8 cellular contexts compared by ENCODE assay signal in the genomic region with DNA sequence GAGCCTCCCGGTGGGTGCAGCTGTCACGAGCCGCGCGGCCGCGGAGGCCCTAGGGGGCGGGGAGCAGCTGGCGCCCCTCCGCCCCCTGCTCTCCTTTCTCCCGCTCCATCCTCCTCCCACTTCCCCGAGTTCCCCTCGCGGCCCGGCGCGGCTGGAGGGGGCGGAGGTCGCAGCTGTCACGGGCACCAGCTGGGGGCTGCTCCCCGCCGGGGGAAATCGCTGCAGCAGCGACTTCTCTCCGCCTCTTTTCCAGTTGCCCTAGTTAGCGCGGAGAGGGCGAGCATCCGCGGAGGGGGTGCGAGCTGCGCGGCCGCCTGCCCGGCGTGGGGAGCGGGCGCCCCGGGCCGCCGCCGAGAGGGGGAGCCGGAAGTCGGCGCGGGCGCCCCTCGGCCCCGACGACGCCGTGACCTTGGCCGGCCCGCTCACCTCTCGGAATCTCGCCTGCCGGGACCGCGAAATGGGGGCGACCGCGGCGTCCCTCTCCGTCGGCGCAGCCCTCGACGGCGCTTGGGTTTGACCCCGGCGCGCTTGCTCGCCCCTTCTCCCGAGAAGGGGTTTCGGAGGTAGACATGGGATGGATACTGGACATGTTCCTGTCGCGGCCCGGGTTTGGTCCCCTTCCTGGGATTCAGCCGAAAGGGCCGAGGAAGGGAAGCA. TPM values are rescaled to one million over a fixed set of nuclear protein-coding genes. Genes with fewer than 3 reads are reported as not detected.
DNase-seq lines count a peak whose midpoint lies in the region; ATAC-seq and TF ChIP-seq lines count a peak whose summit lies in the region.

No MANE protein-coding gene starts in this region.

- H3K36me3 ChIP-seq in BJ (ENCODE audit: control insufficient read depth, insufficient read depth, low read length) (no peaks in the 10 kb centered on the region), SJSA1 (peaks cover 3% of the 10 kb centered on the region; the same call in 1 of the 2 replicates), urinary bladder (ENCODE audit: insufficient read depth) (no peaks in the 10 kb centered on the region)

- ATAC-seq in GM19395 (IDR thresholded peaks at IDR 0.05; ENCODE audit: unreplicated experiment) (peak; percentile 51), HG03520 (IDR thresholded peaks at IDR 0.05; ENCODE audit: unreplicated experiment) (peak; percentile 37), left cardiac atrium (peak; percentile 61 to 64)
- peak; percentile 37 for ATAC-seq in activated naive CD8-positive, alpha-beta T cell treated with anti-CD3 and anti-CD28 coated beads, Interleukin-2, amount 10 ng/mL, durations not matched to agents 7 days and 5 days (ENCODE audit: low read depth)

- CTCF ChIA-PET in BJ (lab: Yijun Ruan, JAX): interaction anchor here (0.8 to 1.5 kb wide), 2 partner anchors 301 to 336 kb away, joined by 3 to 8 read pairs; no protein-coding TSS in a partner anchor

- intact Hi-C loops in left cardiac atrium (cut with DNase I): loop anchor here in 1 of 2 donors (10.0 kb wide), 3 partner anchors 163 to 303 kb away; partner anchors contain the start of genes CENPO and PTRHD1

- H3K4me3 Mint-ChIP-seq in activated naive CD8-positive, alpha-beta T cell treated with anti-CD3 and anti-CD28 coated beads, Interleukin-2, amount 10 ng/mL, durations not matched to agents 7 days and 5 days: peak overlapping the region; percentile 76
- peak overlapping the region; percentile 78 for H3K4me3 Mint-ChIP-seq in progenitor cell of endocrine pancreas (ENCODE audit: low read depth)

- peak overlapping the region; percentile 84 for H3K4me3 ChIP-seq in BJ (ENCODE audit: low read depth, low read length)
- peak overlapping the region; percentile 88 for H3K4me3 ChIP-seq in SJSA1
- peak overlapping the region; percentile 97 for H3K4me3 ChIP-seq in urinary bladder (ENCODE audit: low read depth, low read length)

- no peaks in the 10 kb centered on the region for H3K9me3 Mint-ChIP-seq in activated naive CD8-positive, alpha-beta T cell treated with anti-CD3 and anti-CD28 coated beads, Interleukin-2, amount 10 ng/mL, durations not matched to agents 7 days and 5 days
- no peaks in the 10 kb centered on the region for H3K9me3 Mint-ChIP-seq in progenitor cell of endocrine pancreas (ENCODE audit: low read depth)

- DNase-seq in BJ (ENCODE audit: low read depth) (no peak), SJSA1 (ENCODE audit: low read depth in 1 of 2, low spot score in 2 of 2) (peak; percentile 42 to 49), left cardiac atrium (peak; percentile 62), progenitor cell of endocrine pancreas (ENCODE audit: low spot score, unreplicated experiment) (peak; percentile 47)
- peak; percentile 73 for DNase-seq in activated naive CD8-positive, alpha-beta T cell treated with anti-CD3 and anti-CD28 coated beads, Interleukin-2, amount 10 ng/mL, durations not matched to agents 7 days and 5 days

- TF ChIP-seq CTCF in BJ (IDR thresholded peaks at IDR 0.05; ENCODE audit: insufficient read depth, low read depth, low read length) (no peak), progenitor cell of endocrine pancreas (IDR thresholded peaks at IDR 0.05; ENCODE audit: unreplicated experiment) (no peak)

- H3K27ac ChIP-seq in SJSA1 (no peak overlapping the region), urinary bladder (ENCODE audit: low read depth) (peak overlapping the region; percentile 68)

- WGBS in urinary bladder: under 1% methylated on average over 80 of the region's 80 CpGs

- peaks cover 2% of the 10 kb centered on the region for H3K36me3 Mint-ChIP-seq in activated naive CD8-positive, alpha-beta T cell treated with anti-CD3 and anti-CD28 coated beads, Interleukin-2, amount 10 ng/mL, durations not matched to agents 7 days and 5 days
- no peaks in the 10 kb centered on the region for H3K36me3 Mint-ChIP-seq in progenitor cell of endocrine pancreas (ENCODE audit: insufficient read depth)

- peaks cover 33% of the 10 kb centered on the region for H3K4me1 Mint-ChIP-seq in activated naive CD8-positive, alpha-beta T cell treated with anti-CD3 and anti-CD28 coated beads, Interleukin-2, amount 10 ng/mL, durations not matched to agents 7 days and 5 days
- H3K4me1 Mint-ChIP-seq in progenitor cell of endocrine pancreas (ENCODE audit: low read depth): peaks cover 27% of the 10 kb centered on the region

- no peaks in the 10 kb centered on the region for H3K27me3 Mint-ChIP-seq in activated naive CD8-positive, alpha-beta T cell treated with anti-CD3 and anti-CD28 coated beads, Interleukin-2, amount 10 ng/mL, durations not matched to agents 7 days and 5 days
- H3K27me3 Mint-ChIP-seq in progenitor cell of endocrine pancreas: peaks cover 25% of the 10 kb centered on the region

- peak overlapping the region; percentile 27 for H3K27ac Mint-ChIP-seq in activated naive CD8-positive, alpha-beta T cell treated with anti-CD3 and anti-CD28 coated beads, Interleukin-2, amount 10 ng/mL, durations not matched to agents 7 days and 5 days
- H3K27ac Mint-ChIP-seq in progenitor cell of endocrine pancreas: peak overlapping the region; percentile 64

- H3K9me3 ChIP-seq in SJSA1 (replicated peaks): no peaks in the 10 kb centered on the region

- H3K4me1 ChIP-seq in SJSA1 (replicated peaks): peaks cover 22% of the 10 kb centered on the region
- H3K4me1 ChIP-seq in urinary bladder (ENCODE audit: insufficient read depth): no peaks in the 10 kb centered on the region

- H3K27me3 ChIP-seq in BJ (ENCODE audit: control insufficient read depth, insufficient read depth, low read length) (no peaks in the 10 kb centered on the region), SJSA1 (replicated peaks) (no peaks in the 10 kb centered on the region)

- POLR2A ChIA-PET in BJ (lab: Charles Lee): no interaction called here
- POLR2A ChIA-PET in activated naive CD8-positive, alpha-beta T cell treated with anti-CD3 and anti-CD28 coated beads, Interleukin-2, amount 10 ng/mL, durations not matched to agents 7 days and 5 days (lab: Charles Lee): interaction anchor here (0.7 to 2.5 kb wide), 3 partner anchors 24 to 416 kb away, joined by 3 to 12 read pairs (median 4); partner anchors contain the start of genes CENPO, PTRHD1 and SF3B6

RNA-seq across cellular contexts. Expression of gene NCOA1, which starts 0.7 kb away (rescaled TPM):
- 16.0 and 18.6 TPM in 2 replicates for polyA plus RNA-seq in BJ (2011; rRNA removed)
- polyA minus RNA-seq in BJ (2011; rRNA and poly(A)+ RNA removed): 27.0 and 27.6 TPM in 2 replicates
- 8.4 and 14.5 TPM in 2 replicates for total RNA-seq in SJSA1 (2014; rRNA removed; shearing (Covaris generic))
- total RNA-seq in activated naive CD8-positive, alpha-beta T cell treated with anti-CD3 and anti-CD28 coated beads, Interleukin-2, amount 10 ng/mL, durations not matched to agents 7 days and 5 days: 10 to 100 TPM; 23.6 to 24.7 TPM
- 10 to 100 TPM; 34.3 to 35.2 TPM for total RNA-seq in left cardiac atrium
- total RNA-seq in progenitor cell of endocrine pancreas: 30.3 and 32.3 TPM in 2 replicates
- 107 TPM for total RNA-seq in urinary bladder
- 24.4 TPM for polyA plus RNA-seq in urinary bladder
